Comparison of ENCODE assay signal across 18 cellular contexts in the genomic region with DNA sequence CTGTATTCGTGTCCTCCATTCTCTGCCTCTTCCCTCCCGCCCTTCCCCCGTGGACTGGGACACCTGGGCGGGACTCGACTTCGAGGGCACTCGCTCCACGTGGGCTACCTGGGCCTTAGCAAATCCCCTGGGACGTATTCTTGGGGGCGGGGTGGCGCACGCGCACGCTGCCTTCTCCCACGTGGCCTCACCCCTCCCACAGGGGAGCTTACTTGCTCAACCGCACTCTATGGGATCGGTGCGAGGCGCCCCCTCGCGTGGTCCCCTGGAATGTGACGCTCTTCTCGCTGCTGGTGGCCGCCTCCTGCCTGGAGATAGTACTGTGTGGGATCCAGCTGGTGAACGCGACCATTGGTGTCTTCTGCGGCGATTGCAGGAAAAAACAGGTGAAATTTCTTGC. TPM values are rescaled to one million over a fixed set of nuclear protein-coding genes. Genes with fewer than 3 reads are reported as not detected.
DNase-seq lines count a peak whose midpoint lies in the region; ATAC-seq and TF ChIP-seq lines count a peak whose summit lies in the region.
"Had no signal": no experiment of that assay in that cellular context is flagged by ENCODE, and none has a peak within 500 bp of the region (broad histone marks: within the 10 kb centered on the region; RNA-seq: fewer than 3 reads in every experiment).

No MANE protein-coding gene starts in this region.

- H3K4me3 ChIP-seq in lower lobe of right lung (no peak overlapping the region), Karpas-422 (ENCODE audit: low read length) (no peak overlapping the region)
- H3K4me3 ChIP-seq: mucosa of descending colon, ovary, SK-N-MC, skin epidermis had no signal

- H3K9me3 ChIP-seq in lower lobe of right lung (no peaks in the 10 kb centered on the region), Karpas-422 (ENCODE audit: low read length) (no peaks in the 10 kb centered on the region)
- H3K9me3 ChIP-seq: mucosa of descending colon, ovary had no signal

- H3K9me2 ChIP-seq in Karpas-422 (replicated peaks; ENCODE audit: insufficient read depth, low read length): no peaks in the 10 kb centered on the region

- H3K4me3 Mint-ChIP-seq in activated CD4-positive, alpha-beta T cell treated with anti-CD3 and anti-CD28 coated beads, Interleukin-2, amount 10 ng/mL, durations not matched to agents 24 days and 14 days: no peak overlapping the region
- H3K4me3 Mint-ChIP-seq in activated CD4-positive, alpha-beta memory T cell treated with anti-CD3 and anti-CD28 coated beads for 36 hours: no peak overlapping the region

- peaks cover 23% of the 10 kb centered on the region for H3K4me1 ChIP-seq in lower lobe of right lung
- no peaks in the 10 kb centered on the region for H3K4me1 ChIP-seq in Karpas-422 (ENCODE audit: low read length)

- H3K79me2 ChIP-seq in Karpas-422 (ENCODE audit: low read length): no peaks in the 10 kb centered on the region

- H4K20me1 ChIP-seq in Karpas-422 (ENCODE audit: insufficient read depth, low read depth, low read length): no peaks in the 10 kb centered on the region

- CTCF ChIA-PET in activated CD4-positive, alpha-beta memory T cell treated with anti-CD3 and anti-CD28 coated beads for 36 hours (lab: Charles Lee): no interaction called here

- intact Hi-C loops in activated CD4-positive, alpha-beta T cell treated with anti-CD3 and anti-CD28 coated beads, Interleukin-2, amount 10 ng/mL, durations not matched to agents 24 days and 14 days (cut with micrococcal nuclease): no loop called here
- intact Hi-C loops in activated CD4-positive, alpha-beta memory T cell treated with anti-CD3 and anti-CD28 coated beads for 36 hours (cut with micrococcal nuclease): no loop called here
- intact Hi-C loops in lower lobe of right lung (cut with DNase I): loop anchor here (10.0 kb wide), 1 partner anchor 48 kb away; a partner anchor contains a TSS

- peak; percentile 39 to 55 for ATAC-seq in lower lobe of right lung
- ATAC-seq in HG03378 (IDR thresholded peaks at IDR 0.05; ENCODE audit: unreplicated experiment): no peak
- ATAC-seq: mucosa of descending colon, PC-3 had no signal

- H3K4me1 Mint-ChIP-seq in activated CD4-positive, alpha-beta T cell treated with anti-CD3 and anti-CD28 coated beads, Interleukin-2, amount 10 ng/mL, durations not matched to agents 24 days and 14 days: peaks cover 17% of the 10 kb centered on the region
- peaks cover 15% of the 10 kb centered on the region for H3K4me1 Mint-ChIP-seq in activated CD4-positive, alpha-beta memory T cell treated with anti-CD3 and anti-CD28 coated beads for 36 hours (ENCODE audit: low read depth)

- no peaks in the 10 kb centered on the region for H3K36me3 ChIP-seq in lower lobe of right lung
- no peaks in the 10 kb centered on the region for H3K36me3 ChIP-seq in Karpas-422 (ENCODE audit: insufficient read depth, low read length)
- H3K36me3 ChIP-seq: ovary had no signal

- H3K27ac ChIP-seq in lower lobe of right lung: no peak overlapping the region
- H3K27ac ChIP-seq in Karpas-422 (ENCODE audit: low read length): no peak overlapping the region
- H3K27ac ChIP-seq: ovary, SK-N-MC, skin epidermis had no signal

- POLR2A ChIA-PET in activated CD4-positive, alpha-beta memory T cell treated with anti-CD3 and anti-CD28 coated beads for 36 hours (lab: Charles Lee): no interaction called here

- H3K9me3 Mint-ChIP-seq in activated CD4-positive, alpha-beta T cell treated with anti-CD3 and anti-CD28 coated beads, Interleukin-2, amount 10 ng/mL, durations not matched to agents 24 days and 14 days: no peaks in the 10 kb centered on the region
- no peaks in the 10 kb centered on the region for H3K9me3 Mint-ChIP-seq in activated CD4-positive, alpha-beta memory T cell treated with anti-CD3 and anti-CD28 coated beads for 36 hours

- TF ChIP-seq CTCF in GM12874 (IDR thresholded peaks at IDR 0.05; ENCODE audit: insufficient read depth, low read depth, low read length): peak; percentile 11; the same call in 1 of the 2 replicates
- peak; percentile 23 for TF ChIP-seq CTCF in lower lobe of right lung (IDR thresholded peaks at IDR 0.05)

- peaks cover 64% of the 10 kb centered on the region for H3K27me3 ChIP-seq in lower lobe of right lung (ENCODE audit: low read depth)
- H3K27me3 ChIP-seq in Karpas-422 (ENCODE audit: low read length): no peaks in the 10 kb centered on the region
- H3K27me3 ChIP-seq: ovary had no signal

- H3K4me2 ChIP-seq in Karpas-422 (ENCODE audit: low read depth, low read length, poor library complexity, severe bottlenecking): no peak overlapping the region

- H3K9ac ChIP-seq in Karpas-422 (ENCODE audit: low read length): no peak overlapping the region

- no peak overlapping the region for H3K27ac Mint-ChIP-seq in activated CD4-positive, alpha-beta T cell treated with anti-CD3 and anti-CD28 coated beads, Interleukin-2, amount 10 ng/mL, durations not matched to agents 24 days and 14 days
- H3K27ac Mint-ChIP-seq in activated CD4-positive, alpha-beta memory T cell treated with anti-CD3 and anti-CD28 coated beads for 36 hours: no peak overlapping the region

- H2AFZ ChIP-seq in Karpas-422 (ENCODE audit: low read length): no peak overlapping the region

- H3K27me3 Mint-ChIP-seq in activated CD4-positive, alpha-beta T cell treated with anti-CD3 and anti-CD28 coated beads, Interleukin-2, amount 10 ng/mL, durations not matched to agents 24 days and 14 days: peaks cover 64% of the 10 kb centered on the region
- peaks cover 52% of the 10 kb centered on the region for H3K27me3 Mint-ChIP-seq in activated CD4-positive, alpha-beta memory T cell treated with anti-CD3 and anti-CD28 coated beads for 36 hours

- no peaks in the 10 kb centered on the region for H3K36me3 Mint-ChIP-seq in activated CD4-positive, alpha-beta T cell treated with anti-CD3 and anti-CD28 coated beads, Interleukin-2, amount 10 ng/mL, durations not matched to agents 24 days and 14 days (ENCODE audit: low read depth)
- H3K36me3 Mint-ChIP-seq in activated CD4-positive, alpha-beta memory T cell treated with anti-CD3 and anti-CD28 coated beads for 36 hours: no peaks in the 10 kb centered on the region

- DNase-seq in activated CD4-positive, alpha-beta T cell treated with anti-CD3 and anti-CD28 coated beads, Interleukin-2, amount 10 ng/mL, durations not matched to agents 24 days and 14 days: peak; percentile 75
- DNase-seq in activated CD4-positive, alpha-beta T cell treated with anti-CD3 and anti-CD28 coated beads, Interleukin-2, amount 50 U/mL, for 1 hour: no peak
- DNase-seq in activated CD4-positive, alpha-beta memory T cell treated with anti-CD3 and anti-CD28 coated beads for 36 hours: peak; percentile 45
- DNase-seq in lower lobe of right lung (peak; percentile 76), Karpas-422 (no peak), NAMALWA (ENCODE audit: low spot score) (no peak)
- DNase-seq: COR-L47; effector CD4-positive, alpha-beta T cell; hippocampal formation; mucosa of descending colon; NCI-H1105 treated with DMSO at 0.1 percent for 48 hours; ovary; PC-3; stimulated activated naive CD4-positive, alpha-beta T cell treated with Interleukin-2 at 50 U/mL for 16 hours had no signal

RNA-seq across cellular contexts. Expression of a gene that starts 3.5 kb away (rescaled TPM):
- not detected in 2 replicates for total RNA-seq in activated CD4-positive, alpha-beta T cell treated with anti-CD3 and anti-CD28 coated beads, Interleukin-2, amount 10 ng/mL, durations not matched to agents 24 days and 14 days
- not detected for total RNA-seq in activated CD4-positive, alpha-beta memory T cell treated with anti-CD3 and anti-CD28 coated beads for 36 hours
- total RNA-seq in lower lobe of right lung: 9.9 TPM
- total RNA-seq in Karpas-422 (2014; rRNA removed; shearing (Covaris generic); ENCODE audit: low replicate concordance): not detected in 2 replicates

RNA-seq across cellular contexts. Expression of a gene that starts 6.1 kb away (rescaled TPM):
- total RNA-seq in activated CD4-positive, alpha-beta T cell treated with anti-CD3 and anti-CD28 coated beads, Interleukin-2, amount 10 ng/mL, durations not matched to agents 24 days and 14 days: not detected in 2 replicates
- not detected for total RNA-seq in activated CD4-positive, alpha-beta memory T cell treated with anti-CD3 and anti-CD28 coated beads for 36 hours
- total RNA-seq in lower lobe of right lung: not detected
- total RNA-seq in Karpas-422 (2014; rRNA removed; shearing (Covaris generic); ENCODE audit: low replicate concordance): not detected in 2 replicates
- total RNA-seq: mucosa of descending colon, ovary, PC-3 had no signal

RNA-seq across cellular contexts. Expression of a gene that starts 11.0 kb away (rescaled TPM):
- not detected in 2 replicates for total RNA-seq in activated CD4-positive, alpha-beta T cell treated with anti-CD3 and anti-CD28 coated beads, Interleukin-2, amount 10 ng/mL, durations not matched to agents 24 days and 14 days
- total RNA-seq in activated CD4-positive, alpha-beta memory T cell treated with anti-CD3 and anti-CD28 coated beads for 36 hours: not detected
- not detected for total RNA-seq in lower lobe of right lung
- not detected in 2 replicates for total RNA-seq in Karpas-422 (2014; rRNA removed; shearing (Covaris generic); ENCODE audit: low replicate concordance)
- total RNA-seq: PC-3 had no signal

RNA-seq across cellular contexts. Expression of a gene that starts 13.3 kb away (rescaled TPM):
- total RNA-seq in activated CD4-positive, alpha-beta T cell treated with anti-CD3 and anti-CD28 coated beads, Interleukin-2, amount 10 ng/mL, durations not matched to agents 24 days and 14 days: 208 and 209 TPM in 2 replicates
- 100 to 1,000 TPM; 165 to 177 TPM for total RNA-seq in activated CD4-positive, alpha-beta memory T cell treated with anti-CD3 and anti-CD28 coated beads for 36 hours
- 95.5 TPM for total RNA-seq in lower lobe of right lung
- total RNA-seq in Karpas-422 (2014; rRNA removed; shearing (Covaris generic); ENCODE audit: low replicate concordance): 118 and 168 TPM in 2 replicates

Comparison
In these comparisons a context has a peak if more than half of its experiments do, and no peak if none do; other contexts are left out.
1. DNase-seq: peak in activated CD4-positive, alpha-beta T cell treated with anti-CD3 and anti-CD28 coated beads, Interleukin-2, amount 10 ng/mL, durations not matched to agents 24 days and 14 days (single experiment), activated CD4-positive, alpha-beta memory T cell treated with anti-CD3 and anti-CD28 coated beads for 36 hours (single experiment) and lower lobe of right lung (single experiment); none in activated CD4-positive, alpha-beta T cell treated with anti-CD3 and anti-CD28 coated beads, Interleukin-2, amount 50 U/mL, for 1 hour (single experiment), Karpas-422 (single experiment) and NAMALWA (single experiment).